In the genomic region with DNA sequence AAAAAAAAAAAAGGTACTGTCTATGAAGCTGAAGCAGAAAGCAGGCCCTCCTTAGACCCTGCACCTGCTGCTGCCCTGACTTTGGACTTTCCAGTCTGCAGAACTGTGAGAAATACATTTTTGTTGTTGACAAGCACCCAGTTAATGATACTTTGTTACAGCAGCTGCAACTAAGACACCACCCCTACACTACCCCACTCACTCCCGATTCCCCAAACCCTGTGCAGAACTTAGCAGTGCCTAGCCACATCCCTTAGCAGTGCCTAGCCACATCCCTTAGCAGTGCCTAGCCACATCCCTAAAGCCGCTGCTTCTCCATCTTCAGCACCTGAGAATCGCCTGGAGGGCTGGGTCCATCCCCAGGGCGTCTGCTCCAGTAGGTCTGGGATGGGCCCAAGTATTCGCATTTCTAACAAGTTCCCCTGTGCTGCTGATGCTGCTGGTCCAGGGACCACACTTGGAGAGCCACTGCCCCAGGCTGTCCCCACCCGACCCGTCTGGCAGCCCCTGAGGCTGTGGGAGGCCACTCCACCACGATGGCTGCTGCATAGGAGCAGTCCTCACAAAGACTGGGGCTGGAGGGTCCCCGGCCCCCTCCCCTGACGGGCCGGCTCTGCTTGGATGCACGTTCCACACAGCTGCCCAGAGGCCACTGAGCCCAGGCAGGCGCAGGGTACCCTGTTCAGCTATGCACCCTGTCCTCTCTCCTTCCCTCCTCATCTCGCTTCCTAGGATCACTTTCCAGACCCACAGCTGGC, we compare ENCODE assay signal across 16 cellular contexts. TPM values are rescaled to one million over a fixed set of nuclear protein-coding genes. Genes with fewer than 3 reads are reported as not detected.
A peak's percentile ranks its signal among the peaks of the same experiment; 100 is the strongest.
DNase-seq lines count a peak whose midpoint lies in the region; ATAC-seq and TF ChIP-seq lines count a peak whose summit lies in the region.
"Had no signal": no experiment of that assay in that cellular context is flagged by ENCODE, and none has a peak within 500 bp of the region (broad histone marks: within the 10 kb centered on the region; RNA-seq: fewer than 3 reads in every experiment).

No MANE protein-coding gene starts in this region.

- no peaks in the 10 kb centered on the region for H3K36me3 Mint-ChIP-seq in endothelial cell (ENCODE audit: low read depth, unreplicated experiment)
- no peaks in the 10 kb centered on the region for H3K36me3 Mint-ChIP-seq in nephron progenitor cell (ENCODE audit: low read depth)
- H3K36me3 Mint-ChIP-seq: CD8-positive, alpha-beta T cell had no signal

- no peak overlapping the region for H3K4me2 ChIP-seq in DND-41 (ENCODE audit: insufficient read depth, low read length)
- H3K4me2 ChIP-seq in OCI-LY7 (ENCODE audit: low read length): no peak overlapping the region

- H3K9ac ChIP-seq in DND-41 (ENCODE audit: low read depth, low read length): no peak overlapping the region

- H3K27me3 Mint-ChIP-seq in endothelial cell (ENCODE audit: unreplicated experiment) (peaks cover 6% of the 10 kb centered on the region), nephron progenitor cell (ENCODE audit: low read depth, poor library complexity) (peaks cover 7% of the 10 kb centered on the region)

- no peaks in the 10 kb centered on the region for H3K9me2 ChIP-seq in OCI-LY7 (ENCODE audit: insufficient read depth, low read length)

- H3K27ac ChIP-seq in DND-41 (ENCODE audit: low read length) (no peak overlapping the region), OCI-LY7 (ENCODE audit: low read depth, low read length, poor library complexity, severe bottlenecking) (no peak overlapping the region)
- H3K27ac ChIP-seq in effector memory CD4-positive, alpha-beta T cell (ENCODE audit: insufficient read depth, low read length, poor library complexity, severe bottlenecking): no peak overlapping the region
- H3K27ac ChIP-seq: RWPE1 had no signal

- POLR2A ChIA-PET in OCI-LY7 (lab: Charles Lee): no interaction called here

- BruUV-seq in OCI-LY7 (replicated peaks; lab: Mats Ljungman, UMichigan): no TSS peak

- H3K27ac Mint-ChIP-seq in endothelial cell (ENCODE audit: unreplicated experiment) (peak overlapping the region; percentile 61), nephron progenitor cell (no peak overlapping the region)
- H3K27ac Mint-ChIP-seq: CD8-positive, alpha-beta T cell had no signal

- CTCF ChIA-PET in OCI-LY7 (lab: Charles Lee; ENCODE audit: unreplicated experiment): no interaction called here

- H3K4me3 Mint-ChIP-seq in endothelial cell (ENCODE audit: unreplicated experiment) (no peak overlapping the region), nephron progenitor cell (no peak overlapping the region)
- H3K4me3 Mint-ChIP-seq: CD8-positive, alpha-beta T cell had no signal

- H3K4me1 Mint-ChIP-seq in endothelial cell (ENCODE audit: unreplicated experiment): peaks cover 34% of the 10 kb centered on the region
- H3K4me1 Mint-ChIP-seq in nephron progenitor cell: peaks cover 71% of the 10 kb centered on the region

- DNase-seq in AG08396 (ENCODE audit: low spot score): peak; percentile 5
- DNase-seq in DND-41: no peak
- no peak for DNase-seq in endothelial cell (ENCODE audit: low spot score)
- DNase-seq in nephron progenitor cell: peak; percentile 42
- no peak for DNase-seq in OCI-LY7 (ENCODE audit: low spot score)
- DNase-seq in effector memory CD4-positive, alpha-beta T cell: no peak
- DNase-seq in T-helper 1 cell: no peak
- DNase-seq: CD8-positive, alpha-beta T cell; NCI-H1436; NCI-H2081 treated with DMSO at 0.1 percent for 48 hours; NCI-H226; NCI-H526; OCI-M1 had no signal

- H3K36me3 ChIP-seq in DND-41 (ENCODE audit: insufficient read depth, low read length) (no peaks in the 10 kb centered on the region), OCI-LY7 (ENCODE audit: insufficient read depth, low read length) (no peaks in the 10 kb centered on the region)
- H3K36me3 ChIP-seq in effector memory CD4-positive, alpha-beta T cell (ENCODE audit: control insufficient read depth, insufficient read depth, low read length): no peaks in the 10 kb centered on the region

- H2AFZ ChIP-seq in DND-41 (ENCODE audit: low read depth, low read length) (no peak overlapping the region), OCI-LY7 (ENCODE audit: low read length) (no peak overlapping the region)

- no peak for TF ChIP-seq CTCF in DND-41 (IDR thresholded peaks at IDR 0.05; ENCODE audit: borderline replicate concordance, extremely low read depth, low read length, poor library complexity, severe bottlenecking)
- TF ChIP-seq CTCF in endothelial cell (IDR thresholded peaks at IDR 0.05; ENCODE audit: unreplicated experiment): no peak
- TF ChIP-seq CTCF in nephron progenitor cell (IDR thresholded peaks at IDR 0.05): no peak
- no peak for TF ChIP-seq CTCF in OCI-LY7 (conservative IDR thresholded peaks at IDR 0.05; ENCODE audit: low read length)

- H3K79me2 ChIP-seq in DND-41 (ENCODE audit: insufficient read depth, low read length) (no peaks in the 10 kb centered on the region), OCI-LY7 (ENCODE audit: insufficient read depth, low read depth, low read length) (no peaks in the 10 kb centered on the region)

- H3K9me3 Mint-ChIP-seq in endothelial cell (ENCODE audit: unreplicated experiment) (no peaks in the 10 kb centered on the region), nephron progenitor cell (peaks cover under 1% of the 10 kb centered on the region)
- H3K9me3 Mint-ChIP-seq: CD8-positive, alpha-beta T cell had no signal

- H3K4me3 ChIP-seq in DND-41 (ENCODE audit: low read depth in 1 of 2, low read length in 2 of 2): no peak overlapping the region
- H3K4me3 ChIP-seq in OCI-LY7 (ENCODE audit: low read depth, low read length, poor library complexity, severe bottlenecking): no peak overlapping the region
- H3K4me3 ChIP-seq in effector memory CD4-positive, alpha-beta T cell (ENCODE audit: insufficient read depth, low read depth, low read length, poor library complexity, severe bottlenecking): no peak overlapping the region

- peaks cover 3% of the 10 kb centered on the region for H3K27me3 ChIP-seq in DND-41 (ENCODE audit: insufficient read depth, low read length, poor library complexity)
- H3K27me3 ChIP-seq in effector memory CD4-positive, alpha-beta T cell (replicated peaks; ENCODE audit: control insufficient read depth, insufficient read depth, low read length, poor library complexity, severe bottlenecking): no peaks in the 10 kb centered on the region

- H3K4me1 ChIP-seq in DND-41 (ENCODE audit: insufficient read depth, low read length) (no peaks in the 10 kb centered on the region), OCI-LY7 (ENCODE audit: insufficient read depth, low read length, poor library complexity, severe bottlenecking) (no peaks in the 10 kb centered on the region)
- H3K4me1 ChIP-seq in effector memory CD4-positive, alpha-beta T cell (ENCODE audit: control insufficient read depth, insufficient read depth, low read length, poor library complexity, severe bottlenecking): no peaks in the 10 kb centered on the region

- intact Hi-C loops in OCI-LY7 (cut with micrococcal nuclease; ENCODE audit: unreplicated experiment): no loop called here

- H3K9me3 ChIP-seq in DND-41 (ENCODE audit: insufficient read depth, low read length, severe bottlenecking): no peaks in the 10 kb centered on the region
- H3K9me3 ChIP-seq in OCI-LY7 (ENCODE audit: low read length): no peaks in the 10 kb centered on the region
- no peaks in the 10 kb centered on the region for H3K9me3 ChIP-seq in effector memory CD4-positive, alpha-beta T cell (ENCODE audit: control insufficient read depth, low read length)

- no peaks in the 10 kb centered on the region for H4K20me1 ChIP-seq in DND-41 (ENCODE audit: insufficient read depth, low read length)
- H4K20me1 ChIP-seq in OCI-LY7 (ENCODE audit: insufficient read depth, low read length): no peaks in the 10 kb centered on the region

- ATAC-seq in DND-41 (ENCODE audit: insufficient read depth, low read depth) (peak; percentile 39; the same call in 1 of the 3 replicates), GM18873 (IDR thresholded peaks at IDR 0.05; ENCODE audit: low FRiP score, unreplicated experiment) (no peak)
- ATAC-seq: CD8-positive, alpha-beta T cell; HCT116 had no signal

RNA-seq across cellular contexts. Expression of a gene that starts 10.9 kb away (rescaled TPM):
- 63.9 TPM for total RNA-seq in endothelial cell (ENCODE audit: unreplicated experiment)
- total RNA-seq in OCI-LY7 (2014; rRNA removed; shearing (Covaris generic)): 8.2 and 9.7 TPM in 2 replicates
- 13.1 and 18.9 TPM in 2 replicates for total RNA-seq in OCI-LY7 (2022)

Comparison
In these comparisons a context has a peak if more than half of its experiments do, and no peak if none do; other contexts are left out.
1. DNase-seq: peak in AG08396 (single experiment) and nephron progenitor cell (single experiment); none in DND-41 (single experiment), endothelial cell (single experiment), OCI-LY7 (single experiment), effector memory CD4-positive, alpha-beta T cell (0 of 3) and T-helper 1 cell (0 of 5).